In the genomic region with DNA sequence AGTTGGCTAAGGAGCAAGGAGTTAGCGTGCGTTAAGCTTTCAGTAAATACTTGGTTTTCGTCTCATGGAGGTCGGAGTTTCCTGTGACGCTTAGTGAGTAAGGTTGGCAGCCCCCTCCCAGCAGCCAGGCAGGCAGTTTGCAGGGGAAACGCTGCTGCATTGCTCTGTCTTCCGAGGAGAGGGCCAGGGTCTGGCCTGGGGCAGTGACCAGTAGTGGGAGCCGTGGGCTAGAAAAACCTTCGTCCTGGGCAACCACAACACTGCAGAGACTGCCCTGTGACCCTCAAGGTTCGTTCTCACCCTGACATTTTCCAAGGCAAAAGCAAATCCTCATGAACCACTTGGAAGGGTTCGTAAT, we compare ENCODE assay signal across 6 cellular contexts. TPM values are rescaled to one million over a fixed set of nuclear protein-coding genes. Genes with fewer than 3 reads are reported as not detected.
DNase-seq lines count a peak whose midpoint lies in the region; ATAC-seq, FAIRE-seq and TF ChIP-seq lines count a peak whose summit lies in the region.

No MANE protein-coding gene starts in this region.

- no peaks in the 10 kb centered on the region for H3K9me3 Mint-ChIP-seq in activated T-cell treated with anti-CD3 and anti-CD28 coated beads, Interleukin-2, amount 50 U/mL, for 4 hours

- no peak for FAIRE-seq in bronchial epithelial cell (lab: Jason Lieb, UNC)

- H3K36me3 ChIP-seq in bronchial epithelial cell (ENCODE audit: control insufficient read depth, insufficient read depth, low read length) (peaks cover 7% of the 10 kb centered on the region), neuron (ENCODE audit: insufficient read depth, low read length) (no peaks in the 10 kb centered on the region)

- H3K27me3 Mint-ChIP-seq in activated T-cell treated with anti-CD3 and anti-CD28 coated beads, Interleukin-2, amount 50 U/mL, for 4 hours (ENCODE audit: low read depth): no peaks in the 10 kb centered on the region

- H3K4me1 Mint-ChIP-seq in activated T-cell treated with anti-CD3 and anti-CD28 coated beads, Interleukin-2, amount 50 U/mL, for 4 hours (ENCODE audit: low read depth): peaks cover 53% of the 10 kb centered on the region

- peak; percentile 12 for TF ChIP-seq CTCF in bronchial epithelial cell (IDR thresholded peaks at IDR 0.05; ENCODE audit: insufficient read depth, low read length, severe bottlenecking)

- peak overlapping the region; percentile 100 for H3K4me3 ChIP-seq in bronchial epithelial cell (ENCODE audit: low read depth, low read length)
- H3K4me3 ChIP-seq in neuron (ENCODE audit: low read length): peak overlapping the region; percentile 64

- DNase-seq in activated T-cell treated with anti-CD3 and anti-CD28 coated beads, Interleukin-2, amount 50 U/mL, for 4 hours: peak; percentile 15
- DNase-seq in activated T-cell treated with anti-CD3 and anti-CD28 coated beads, Interleukin-2, amount 50 U/mL, for 48 hours: no peak
- DNase-seq in bronchial epithelial cell (ENCODE audit: low read depth): no peak
- no peak for DNase-seq in erythroblast (lab: John Stamatoyannopoulos, UW)
- no peak for DNase-seq in SW 1271 (lab: John Stamatoyannopoulos, UW)

- H3K4me3 Mint-ChIP-seq in activated T-cell treated with anti-CD3 and anti-CD28 coated beads, Interleukin-2, amount 50 U/mL, for 4 hours: peak overlapping the region; percentile 95

- peaks cover 2% of the 10 kb centered on the region for H3K36me3 Mint-ChIP-seq in activated T-cell treated with anti-CD3 and anti-CD28 coated beads, Interleukin-2, amount 50 U/mL, for 4 hours (ENCODE audit: insufficient read depth)

- no peak for TF ChIP-seq POLR2A in erythroblast (IDR thresholded peaks at IDR 0.05; ENCODE audit: low read length)

- peak overlapping the region; percentile 37 for H2AFZ ChIP-seq in neuron (ENCODE audit: low read depth, low read length)

- peak; percentile 25 to 44 for ATAC-seq in activated T-cell treated with anti-CD3 and anti-CD28 coated beads, Interleukin-2, amount 50 U/mL, for 4 hours

- no peaks in the 10 kb centered on the region for H3K9me3 ChIP-seq in neuron (ENCODE audit: low read length)

- peaks cover 19% of the 10 kb centered on the region for H3K4me1 ChIP-seq in neuron (ENCODE audit: insufficient read depth, low read length)

- H3K27me3 ChIP-seq in bronchial epithelial cell (ENCODE audit: control insufficient read depth, insufficient read depth, low read length) (no peaks in the 10 kb centered on the region), neuron (ENCODE audit: insufficient read depth, low read length) (no peaks in the 10 kb centered on the region)

RNA-seq across cellular contexts. Expression of gene TMEM175, which starts 0.4 kb away (rescaled TPM):
- 10 to 100 TPM; 12.5 to 15.6 (median 14.7) TPM for total RNA-seq in activated T-cell treated with anti-CD3 and anti-CD28 coated beads, Interleukin-2, amount 50 U/mL, for 4 hours
- 3.4 and 10.9 TPM in 2 replicates for total RNA-seq in bronchial epithelial cell

RNA-seq across cellular contexts. Expression of gene GAK, which starts 0.6 kb away (rescaled TPM):
- total RNA-seq in activated T-cell treated with anti-CD3 and anti-CD28 coated beads, Interleukin-2, amount 50 U/mL, for 4 hours: 100 to 1,000 TPM; 140 to 161 (median 148) TPM
- total RNA-seq in bronchial epithelial cell: 52.9 and 77.1 TPM in 2 replicates

RNA-seq across cellular contexts. Expression of gene DGKQ, which starts 40.7 kb away (rescaled TPM):
- 10 to 100 TPM; 11.2 to 21.5 (median 14.8) TPM for total RNA-seq in activated T-cell treated with anti-CD3 and anti-CD28 coated beads, Interleukin-2, amount 50 U/mL, for 4 hours
- 17.9 and 24.8 TPM in 2 replicates for total RNA-seq in bronchial epithelial cell

RNA-seq across cellular contexts. Expression of gene IDUA, which starts 54.2 kb away (rescaled TPM):
- 10 to 100 TPM; 13.5 to 18.3 (median 14.4) TPM for total RNA-seq in activated T-cell treated with anti-CD3 and anti-CD28 coated beads, Interleukin-2, amount 50 U/mL, for 4 hours
- 2.6 and 4.2 TPM in 2 replicates for total RNA-seq in bronchial epithelial cell
